9 cellular contexts compared by ENCODE assay signal in the genomic region with DNA sequence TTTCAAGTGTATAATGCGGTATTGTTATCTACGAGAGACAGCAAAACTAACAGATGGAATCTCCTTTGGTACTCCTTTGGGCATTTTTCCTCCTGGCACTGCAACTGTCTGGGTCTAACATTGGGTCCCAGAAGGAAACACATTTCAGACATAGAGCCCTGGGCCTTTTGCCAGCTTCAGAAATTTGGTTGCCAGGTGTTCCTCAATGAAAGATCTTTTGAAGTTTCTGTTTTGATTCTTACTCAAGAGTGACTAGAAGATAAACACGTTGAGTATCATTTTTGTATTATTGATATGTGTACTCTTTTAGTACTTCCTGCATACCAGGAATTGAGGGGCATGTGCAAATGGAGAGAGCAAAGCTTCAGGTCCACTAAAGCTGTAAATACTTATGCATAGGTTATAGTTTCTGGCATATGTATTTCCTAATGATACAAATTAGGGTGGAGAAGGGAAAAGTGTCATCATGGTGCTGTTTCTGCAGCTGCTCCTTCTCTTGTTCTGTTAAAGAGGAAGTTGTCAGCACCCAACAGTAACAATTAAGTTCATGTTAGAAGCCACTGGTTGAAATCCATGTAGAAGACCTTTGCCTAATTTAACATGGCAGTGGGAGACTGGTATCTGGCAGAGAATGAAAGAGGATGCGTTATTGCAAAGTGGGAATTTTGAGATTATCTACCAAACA. TPM values are rescaled to one million over a fixed set of nuclear protein-coding genes. Genes with fewer than 3 reads are reported as not detected.
DNase-seq lines count a peak whose midpoint lies in the region; ATAC-seq and TF ChIP-seq lines count a peak whose summit lies in the region.
"Had no signal": no experiment of that assay in that cellular context is flagged by ENCODE, and none has a peak within 500 bp of the region (broad histone marks: within the 10 kb centered on the region; RNA-seq: fewer than 3 reads in every experiment).

No MANE protein-coding gene starts in this region.

- H3K27me3 Mint-ChIP-seq in activated T-helper 1 cell treated with anti-CD3 and anti-CD28 coated beads, Interleukin-12 subunit alpha, Interleukin-12 subunit beta, Interleukin-2, Interleukin-4 antibody, amounts not matched to agents 30 ng/mL and 10 ng/mL and 1 ng/mL, durations not matched to agents 14 hours and 24 hours and 36 hours (ENCODE audit: insufficient read depth) = no peaks in the 10 kb centered on the region
- no peaks in the 10 kb centered on the region for H3K27me3 Mint-ChIP-seq in CD4-positive, alpha-beta T cell
- no peaks in the 10 kb centered on the region for H3K27me3 Mint-ChIP-seq in endodermal cell (ENCODE audit: insufficient read depth)
- H3K27me3 Mint-ChIP-seq: naive thymus-derived CD4-positive, alpha-beta T cell had no signal

- peak; percentile 95 for ATAC-seq in GM18498 (IDR thresholded peaks at IDR 0.05; ENCODE audit: unreplicated experiment)
- ATAC-seq in GM21576 (IDR thresholded peaks at IDR 0.05; ENCODE audit: unreplicated experiment) = peak; percentile 92
- no peak for ATAC-seq in CD4-positive, alpha-beta T cell (ENCODE audit: poor library complexity)
- ATAC-seq: naive thymus-derived CD4-positive, alpha-beta T cell had no signal

- H3K36me3 Mint-ChIP-seq in activated T-helper 1 cell treated with anti-CD3 and anti-CD28 coated beads, Interleukin-12 subunit alpha, Interleukin-12 subunit beta, Interleukin-2, Interleukin-4 antibody, amounts not matched to agents 30 ng/mL and 10 ng/mL and 1 ng/mL, durations not matched to agents 14 hours and 24 hours and 36 hours (ENCODE audit: low read depth) = no peaks in the 10 kb centered on the region
- H3K36me3 Mint-ChIP-seq in CD4-positive, alpha-beta T cell (ENCODE audit: low read depth) = peaks cover 11% of the 10 kb centered on the region
- no peaks in the 10 kb centered on the region for H3K36me3 Mint-ChIP-seq in endodermal cell (ENCODE audit: low read depth)

- peaks cover 10% of the 10 kb centered on the region for H3K4me1 Mint-ChIP-seq in activated T-helper 1 cell treated with anti-CD3 and anti-CD28 coated beads, Interleukin-12 subunit alpha, Interleukin-12 subunit beta, Interleukin-2, Interleukin-4 antibody, amounts not matched to agents 30 ng/mL and 10 ng/mL and 1 ng/mL, durations not matched to agents 14 hours and 24 hours and 36 hours (ENCODE audit: low read depth)
- peaks cover 7% of the 10 kb centered on the region for H3K4me1 Mint-ChIP-seq in CD4-positive, alpha-beta T cell (ENCODE audit: low read depth)
- no peaks in the 10 kb centered on the region for H3K4me1 Mint-ChIP-seq in endodermal cell

- no peaks in the 10 kb centered on the region for H3K27me3 ChIP-seq in CD4-positive, alpha-beta T cell (ENCODE audit: control insufficient read depth, insufficient read depth, low read length)
- no peaks in the 10 kb centered on the region for H3K27me3 ChIP-seq in endodermal cell (ENCODE audit: control insufficient read depth, insufficient read depth, low read length, poor library complexity, severe bottlenecking)

- no peak overlapping the region for H3K9ac ChIP-seq in endodermal cell (ENCODE audit: extremely low read depth, low read length, poor library complexity, severe bottlenecking)

- no peaks in the 10 kb centered on the region for H3K9me3 Mint-ChIP-seq in activated T-helper 1 cell treated with anti-CD3 and anti-CD28 coated beads, Interleukin-12 subunit alpha, Interleukin-12 subunit beta, Interleukin-2, Interleukin-4 antibody, amounts not matched to agents 30 ng/mL and 10 ng/mL and 1 ng/mL, durations not matched to agents 14 hours and 24 hours and 36 hours
- no peaks in the 10 kb centered on the region for H3K9me3 Mint-ChIP-seq in CD4-positive, alpha-beta T cell
- no peaks in the 10 kb centered on the region for H3K9me3 Mint-ChIP-seq in endodermal cell
- H3K9me3 Mint-ChIP-seq: naive thymus-derived CD4-positive, alpha-beta T cell had no signal

- no peak overlapping the region for H3K4me3 ChIP-seq in endodermal cell (ENCODE audit: low read length)

- no peaks in the 10 kb centered on the region for H3K4me1 ChIP-seq in endodermal cell (ENCODE audit: control insufficient read depth, insufficient read depth, low read length)

- peak overlapping the region; percentile 4 for H3K4me3 Mint-ChIP-seq in activated T-helper 1 cell treated with anti-CD3 and anti-CD28 coated beads, Interleukin-12 subunit alpha, Interleukin-12 subunit beta, Interleukin-2, Interleukin-4 antibody, amounts not matched to agents 30 ng/mL and 10 ng/mL and 1 ng/mL, durations not matched to agents 14 hours and 24 hours and 36 hours
- H3K4me3 Mint-ChIP-seq in CD4-positive, alpha-beta T cell = no peak overlapping the region
- no peak overlapping the region for H3K4me3 Mint-ChIP-seq in endodermal cell

- no peak for TF ChIP-seq CTCF in CD4-positive, alpha-beta T cell (IDR thresholded peaks at IDR 0.05)
- TF ChIP-seq CTCF in endodermal cell (conservative IDR thresholded peaks at IDR 0.05) = no peak

- H3K27ac Mint-ChIP-seq in activated T-helper 1 cell treated with anti-CD3 and anti-CD28 coated beads, Interleukin-12 subunit alpha, Interleukin-12 subunit beta, Interleukin-2, Interleukin-4 antibody, amounts not matched to agents 30 ng/mL and 10 ng/mL and 1 ng/mL, durations not matched to agents 14 hours and 24 hours and 36 hours = peak overlapping the region; percentile 61
- no peak overlapping the region for H3K27ac Mint-ChIP-seq in CD4-positive, alpha-beta T cell
- H3K27ac Mint-ChIP-seq in endodermal cell = no peak overlapping the region

- no peaks in the 10 kb centered on the region for H3K9me3 ChIP-seq in CD4-positive, alpha-beta T cell (ENCODE audit: control insufficient read depth, low read length)
- H3K9me3 ChIP-seq in endodermal cell (ENCODE audit: control insufficient read depth, low read length) = no peaks in the 10 kb centered on the region

- CTCF ChIA-PET in CD4-positive, alpha-beta T cell (lab: Charles Lee) = no interaction called here

- DNase-seq in KBM-7 (peak; percentile 37), kidney tubule cell (ENCODE audit: low spot score) (no peak), endodermal cell (no peak)
- no peak for DNase-seq in activated T-helper 1 cell treated with anti-CD3 and anti-CD28 coated beads, Interleukin-12 subunit alpha, Interleukin-12 subunit beta, Interleukin-2, Interleukin-4 antibody, amounts not matched to agents 30 ng/mL and 10 ng/mL and 1 ng/mL, durations not matched to agents 14 hours and 24 hours and 36 hours (ENCODE audit: low spot score)
- no peak for DNase-seq in CD4-positive, alpha-beta T cell
- DNase-seq in activated CD4-positive, alpha-beta T cell treated with anti-CD3 and anti-CD28 coated beads for 4 hours = no peak

- POLR2A ChIA-PET in CD4-positive, alpha-beta T cell (lab: Charles Lee) = no interaction called here

- intact Hi-C loops in activated T-helper 1 cell treated with anti-CD3 and anti-CD28 coated beads, Interleukin-12 subunit alpha, Interleukin-12 subunit beta, Interleukin-2, Interleukin-4 antibody, amounts not matched to agents 30 ng/mL and 10 ng/mL and 1 ng/mL, durations not matched to agents 14 hours and 24 hours and 36 hours (cut with micrococcal nuclease) = no loop called here
- intact Hi-C loops in CD4-positive, alpha-beta T cell (cut with DNase I, micrococcal nuclease) = no loop called here

- H3K27ac ChIP-seq in CD4-positive, alpha-beta T cell (ENCODE audit: low read depth, low read length) = no peak overlapping the region
- no peak overlapping the region for H3K27ac ChIP-seq in endodermal cell (ENCODE audit: low read depth, low read length)

- in situ Hi-C loops in KBM-7 (cut with MboI; ENCODE audit: low pct_unique_long_range_greater_than_20kb, low sequenced_read_pairs) = no loop called here

- 94% methylated on average over 4 of the region's 4 CpGs for WGBS in endodermal cell (ENCODE audit: insufficient coverage in 1 of 2, insufficient read length in 1 of 2), 2 experiments

- no peaks in the 10 kb centered on the region for H3K36me3 ChIP-seq in endodermal cell (ENCODE audit: control insufficient read depth, insufficient read depth, low read length)

RNA-seq across cellular contexts. Expression of gene SLC38A6, which starts 53.5 kb away (rescaled TPM):
- 4.5 and 4.7 TPM in 2 replicates for total RNA-seq in activated T-helper 1 cell treated with anti-CD3 and anti-CD28 coated beads, Interleukin-12 subunit alpha, Interleukin-12 subunit beta, Interleukin-2, Interleukin-4 antibody, amounts not matched to agents 30 ng/mL and 10 ng/mL and 1 ng/mL, durations not matched to agents 14 hours and 24 hours and 36 hours
- 1 to 10 TPM; 9.4 to 10.0 TPM for total RNA-seq in CD4-positive, alpha-beta T cell
- total RNA-seq in endodermal cell = 10 to 100 TPM in 1 of 2 donors, 1 to 10 TPM in 1; 9.9 to 18.2 TPM
- 12.0 TPM for polyA plus RNA-seq in endodermal cell (2013, experiment 1 of 2)
- polyA plus RNA-seq in endodermal cell (2013, experiment 2 of 2) = 8.8 TPM

RNA-seq across cellular contexts. Expression of gene TRMT5, which starts 53.7 kb away (rescaled TPM):
- 17.4 and 19.2 TPM in 2 replicates for total RNA-seq in activated T-helper 1 cell treated with anti-CD3 and anti-CD28 coated beads, Interleukin-12 subunit alpha, Interleukin-12 subunit beta, Interleukin-2, Interleukin-4 antibody, amounts not matched to agents 30 ng/mL and 10 ng/mL and 1 ng/mL, durations not matched to agents 14 hours and 24 hours and 36 hours
- 1 to 10 TPM; 3.6 to 3.8 TPM for total RNA-seq in CD4-positive, alpha-beta T cell
- total RNA-seq in endodermal cell = 10 to 100 TPM; 18.4 to 19.8 TPM
- 14.2 TPM for polyA plus RNA-seq in endodermal cell (2013, experiment 1 of 2)
- 14.4 TPM for polyA plus RNA-seq in endodermal cell (2013, experiment 2 of 2)
